ENCODE assay signal across 9 cellular contexts in the genomic region with DNA sequence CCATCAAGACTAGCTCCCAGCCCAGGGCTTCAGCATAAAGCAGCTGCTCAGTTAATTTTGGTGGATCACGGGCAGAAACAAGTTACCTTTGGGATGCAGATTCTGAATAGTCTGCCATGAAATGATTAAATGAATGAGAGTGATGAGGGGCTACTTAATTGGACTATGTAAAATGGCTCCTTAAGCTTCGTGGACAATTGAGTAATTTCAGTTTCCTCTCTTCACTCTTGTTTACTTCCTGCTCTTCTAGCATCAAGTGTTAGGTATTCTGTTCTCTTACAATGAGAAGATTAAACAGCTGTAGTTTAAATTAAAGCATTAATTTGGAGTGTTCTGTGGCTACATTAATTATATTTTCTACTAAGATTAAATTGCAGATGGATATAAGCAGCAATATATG. TPM values are rescaled to one million over a fixed set of nuclear protein-coding genes. Genes with fewer than 3 reads are reported as not detected.
DNase-seq lines count a peak whose midpoint lies in the region; FAIRE-seq and TF ChIP-seq lines count a peak whose summit lies in the region.
"Had no signal": no experiment of that assay in that cellular context is flagged by ENCODE, and none has a peak within 500 bp of the region (broad histone marks: within the 10 kb centered on the region; RNA-seq: fewer than 3 reads in every experiment).

No MANE protein-coding gene starts in this region.

- H4K20me1 ChIP-seq in smooth muscle cell (ENCODE audit: low read depth) = peaks cover 13% of the 10 kb centered on the region

- no peaks in the 10 kb centered on the region for H3F3A ChIP-seq in smooth muscle cell (ENCODE audit: low read depth)

- POLR2A ChIA-PET in activated CD4-positive, alpha-beta T cell treated with anti-CD3 and anti-CD28 coated beads, Interleukin-2, amount 10 ng/mL, durations not matched to agents 7 days and 5 days (lab: Charles Lee) = interaction anchor here (0.6 kb wide), 1 partner anchor 1402 kb away, joined by 3 read pairs; no protein-coding TSS in a partner anchor

- H3K9ac ChIP-seq in smooth muscle cell (ENCODE audit: low read depth) = no peak overlapping the region

- peaks cover 30 to 100% (median 84%) of the 10 kb centered on the region in 6 donors for H3K4me1 ChIP-seq in spleen
- H3K4me1 ChIP-seq in smooth muscle cell (ENCODE audit: low read depth) = peaks cover 19% of the 10 kb centered on the region

- no peak overlapping the region for H3K4me2 ChIP-seq in smooth muscle cell

- H3K27ac ChIP-seq in spleen (peak overlapping the region in 7 of 8 donors; percentile 15 to 69 (median 60)), smooth muscle cell (ENCODE audit: low read depth) (no peak overlapping the region)

- 39 to 54% (median 46%) methylated on average over 2 of the region's 2 CpGs for WGBS in spleen, 5 donors
- WGBS in smooth muscle cell (ENCODE audit: low lambda C conversion rate) = 89% methylated on average over 2 of the region's 2 CpGs

- DNase-seq in activated CD4-positive, alpha-beta T cell treated with anti-CD3 and anti-CD28 coated beads, Interleukin-2, amount 10 ng/mL, durations not matched to agents 7 days and 5 days = no peak
- DNase-seq in activated CD4-positive, alpha-beta T cell treated with anti-CD3 and anti-CD28 coated beads, Interleukin-2, amount 50 U/mL, for 48 hours = no peak
- DNase-seq in NCI-H1436 (lab: John Stamatoyannopoulos, UW) (peak; percentile 59), spleen (no peak), GOT3 (lab: John Stamatoyannopoulos, UW) (no peak), foreskin melanocyte (no peak), smooth muscle cell (lab: John Stamatoyannopoulos, UW; ENCODE audit: unreplicated experiment) (no peak)

- H3K27me3 Mint-ChIP-seq in activated CD4-positive, alpha-beta T cell treated with anti-CD3 and anti-CD28 coated beads, Interleukin-2, amount 10 ng/mL, durations not matched to agents 7 days and 5 days = no peaks in the 10 kb centered on the region

- H3K27me3 ChIP-seq in spleen (replicated peaks in 1 of 7) = no peaks in the 10 kb centered on the region
- H3K27me3 ChIP-seq in smooth muscle cell (ENCODE audit: low read depth) = no peaks in the 10 kb centered on the region

- no peaks in the 10 kb centered on the region for H3K36me3 ChIP-seq in spleen
- H3K36me3 ChIP-seq in smooth muscle cell (ENCODE audit: low read depth) = no peaks in the 10 kb centered on the region

- CTCF ChIA-PET in activated CD4-positive, alpha-beta T cell treated with anti-CD3 and anti-CD28 coated beads, Interleukin-2, amount 10 ng/mL, durations not matched to agents 7 days and 5 days (lab: Charles Lee) = interaction anchor here (0.9 to 1.5 kb wide), 4 partner anchors 8 to 28 kb away, joined by 3 to 5 read pairs (median 3); no protein-coding TSS in a partner anchor

- H3K36me3 Mint-ChIP-seq in activated CD4-positive, alpha-beta T cell treated with anti-CD3 and anti-CD28 coated beads, Interleukin-2, amount 10 ng/mL, durations not matched to agents 7 days and 5 days (ENCODE audit: low read depth) = peaks cover 27% of the 10 kb centered on the region

- H3K4me1 Mint-ChIP-seq in activated CD4-positive, alpha-beta T cell treated with anti-CD3 and anti-CD28 coated beads, Interleukin-2, amount 10 ng/mL, durations not matched to agents 7 days and 5 days = peaks cover 65% of the 10 kb centered on the region

- H3K4me3 Mint-ChIP-seq in activated CD4-positive, alpha-beta T cell treated with anti-CD3 and anti-CD28 coated beads, Interleukin-2, amount 10 ng/mL, durations not matched to agents 7 days and 5 days = peak overlapping the region; percentile 15

- intact Hi-C loops in spleen (cut with DNase I; ENCODE audit: low total_unique reads) = no loop called here

- H3K9me3 ChIP-seq in spleen (no peaks in the 10 kb centered on the region), smooth muscle cell (replicated peaks; ENCODE audit: low read depth) (no peaks in the 10 kb centered on the region)

- H3K4me3 ChIP-seq in spleen (no peak overlapping the region), smooth muscle cell (no peak overlapping the region)

- H3K27ac Mint-ChIP-seq in activated CD4-positive, alpha-beta T cell treated with anti-CD3 and anti-CD28 coated beads, Interleukin-2, amount 10 ng/mL, durations not matched to agents 7 days and 5 days = peak overlapping the region; percentile 78

- H2AFZ ChIP-seq in smooth muscle cell (ENCODE audit: low read depth) = no peak overlapping the region

- no peak for TF ChIP-seq CTCF in spleen (IDR thresholded peaks at IDR 0.05 in 8 of 11, conservative IDR thresholded peaks at IDR 0.05 in 3 of 11)
- TF ChIP-seq CTCF in smooth muscle cell (IDR thresholded peaks at IDR 0.05; ENCODE audit: borderline replicate concordance, insufficient read depth, poor library complexity, severe bottlenecking) = no peak

- FAIRE-seq in colon (lab: Jason Lieb, UNC) = peak; percentile 14

- peaks cover 23% of the 10 kb centered on the region for H3K79me2 ChIP-seq in smooth muscle cell (ENCODE audit: low read depth)

- H3K9me3 Mint-ChIP-seq in activated CD4-positive, alpha-beta T cell treated with anti-CD3 and anti-CD28 coated beads, Interleukin-2, amount 10 ng/mL, durations not matched to agents 7 days and 5 days = no peaks in the 10 kb centered on the region
- H3K9me3 Mint-ChIP-seq: neural crest cell had no signal

- no peak for TF ChIP-seq POLR2A in spleen (IDR thresholded peaks at IDR 0.05)

RNA-seq across cellular contexts. Expression of a gene that starts 28.1 kb away (rescaled TPM):
- total RNA-seq in activated CD4-positive, alpha-beta T cell treated with anti-CD3 and anti-CD28 coated beads, Interleukin-2, amount 10 ng/mL, durations not matched to agents 7 days and 5 days = 10 to 100 TPM; 75.6 to 97.0 TPM
- total RNA-seq in spleen (100 to 1,000 TPM in 5 of 7 donors, 10 to 100 TPM in 2; 72.7 to 200 (median 123) TPM), smooth muscle cell (33.2 and 63.6 TPM in 2 replicates)
- polyA plus RNA-seq in spleen (10 to 100 TPM in 1 of 3 donors, 1 to 10 TPM in 2; 4.9 to 15.1 (median 7.6) TPM), smooth muscle cell (5.3 and 7.5 TPM in 2 replicates)
